In genomic region chr7:76332073-76332472, GRCh38 we compare ENCODE assay signal across 21 cellular contexts. TPM values are rescaled to one million over a fixed set of nuclear protein-coding genes. Genes with fewer than 3 reads are reported as not detected.
DNase-seq lines count a peak whose midpoint lies in the region; ATAC-seq and TF ChIP-seq lines count a peak whose summit lies in the region.
"Had no signal": no experiment of that assay in that cellular context is flagged by ENCODE, and none has a peak within 500 bp of the region (broad histone marks: within the 10 kb centered on the region; RNA-seq: fewer than 3 reads in every experiment).

No MANE protein-coding gene starts in this region.

- H3K27me3 ChIP-seq in heart right ventricle, result no peaks in the 10 kb centered on the region
- H3K27me3 ChIP-seq in right atrium auricular region, result no peaks in the 10 kb centered on the region
- no peaks in the 10 kb centered on the region for H3K27me3 ChIP-seq in subcutaneous abdominal adipose tissue (ENCODE audit: control insufficient read depth in 5 of 5, insufficient read depth in 4 of 5, low read length in 5 of 5)
- H3K27me3 ChIP-seq in esophagus muscularis mucosa, result no peaks in the 10 kb centered on the region
- no peaks in the 10 kb centered on the region for H3K27me3 ChIP-seq in CD8-positive, alpha-beta memory T cell (ENCODE audit: insufficient read depth, low read length, poor library complexity, severe bottlenecking)
- H3K27me3 ChIP-seq in colonic mucosa, result no peaks in the 10 kb centered on the region
- H3K27me3 ChIP-seq: neural progenitor cell, stomach had no signal

- DNase-seq in heart right ventricle, result no peak
- no peak for DNase-seq in right atrium auricular region (ENCODE audit: low spot score)
- DNase-seq in HFFc6, result no peak
- DNase-seq in kidney tubule cell (ENCODE audit: low spot score), result peak; percentile 39
- DNase-seq in esophagus muscularis mucosa (ENCODE audit: extremely low spot score), result no peak
- no peak for DNase-seq in CD8-positive, alpha-beta memory T cell
- no peak for DNase-seq in colonic mucosa
- DNase-seq: activated naive CD4-positive, alpha-beta T cell treated with Interleukin-2 at 50 U/mL for 16 hours; amygdala; central memory CD4-positive, alpha-beta T cell; HCEC 1CT; midbrain; NCI-H1048; NCI-H2107; NCI-H524 treated with DMSO at 0.1 percent for 48 hours; SIG-M5; stomach had no signal

- POLR2A ChIA-PET in CD8-positive, alpha-beta memory T cell (lab: Charles Lee), result no interaction called here

- no peak for TF ChIP-seq POLR2A in esophagus muscularis mucosa (IDR thresholded peaks at IDR 0.05; ENCODE audit: low read depth)

- WGBS in heart right ventricle, 2 donors, result 62 to 66% methylated on average over 9 of the region's 9 CpGs
- WGBS in esophagus muscularis mucosa, result 76% methylated on average over 9 of the region's 9 CpGs

- 0 out of 2 replicates have a peak overlapping the region, but pooled peaks have one; percentile 13 for H3K27ac Mint-ChIP-seq in HFFc6
- H3K27ac Mint-ChIP-seq in CD8-positive, alpha-beta memory T cell, result peak overlapping the region in 3 of 8 donors; percentile 46 to 63 (median 48)
- H3K27ac Mint-ChIP-seq: neural progenitor cell, type B pancreatic cell had no signal

- H3K27me3 Mint-ChIP-seq in HFFc6 (ENCODE audit: insufficient read depth), result peaks cover 3% of the 10 kb centered on the region
- no peaks in the 10 kb centered on the region for H3K27me3 Mint-ChIP-seq in CD8-positive, alpha-beta memory T cell
- H3K27me3 Mint-ChIP-seq: type B pancreatic cell had no signal

- intact Hi-C loops in heart right ventricle (cut with DNase I), result no loop called here
- intact Hi-C loops in esophagus muscularis mucosa (cut with DNase I), result no loop called here
- intact Hi-C loops in colonic mucosa (cut with DNase I), result no loop called here

- peaks cover 49% of the 10 kb centered on the region for H3K36me3 Mint-ChIP-seq in HFFc6 (ENCODE audit: low read depth)
- peaks cover 0 to 60% (median 12%) of the 10 kb centered on the region in 3 donors for H3K36me3 Mint-ChIP-seq in CD8-positive, alpha-beta memory T cell

- H3K4me3 ChIP-seq in heart right ventricle, result no peak overlapping the region
- H3K4me3 ChIP-seq in right atrium auricular region, result no peak overlapping the region
- H3K4me3 ChIP-seq in subcutaneous abdominal adipose tissue (ENCODE audit: low read depth in 1 of 5, low read length in 5 of 5), result no peak overlapping the region
- no peak overlapping the region for H3K4me3 ChIP-seq in esophagus muscularis mucosa
- H3K4me3 ChIP-seq in CD8-positive, alpha-beta memory T cell (ENCODE audit: low read length), result no peak overlapping the region
- no peak overlapping the region for H3K4me3 ChIP-seq in colonic mucosa
- H3K4me3 ChIP-seq: neural progenitor cell, stomach had no signal

- no peak for TF ChIP-seq CTCF in heart right ventricle (IDR thresholded peaks at IDR 0.05)
- TF ChIP-seq CTCF in right atrium auricular region (IDR thresholded peaks at IDR 0.05), result no peak
- no peak for TF ChIP-seq CTCF in HFFc6 (IDR thresholded peaks at IDR 0.05)
- no peak for TF ChIP-seq CTCF in esophagus muscularis mucosa (IDR thresholded peaks at IDR 0.05)
- TF ChIP-seq CTCF in colonic mucosa (IDR thresholded peaks at IDR 0.05), result no peak

- H3K9me3 Mint-ChIP-seq in HFFc6, result no peaks in the 10 kb centered on the region
- no peaks in the 10 kb centered on the region for H3K9me3 Mint-ChIP-seq in CD8-positive, alpha-beta memory T cell
- H3K9me3 Mint-ChIP-seq: neural progenitor cell, type B pancreatic cell had no signal

- no peaks in the 10 kb centered on the region for H3K9me3 ChIP-seq in heart right ventricle
- no peaks in the 10 kb centered on the region for H3K9me3 ChIP-seq in right atrium auricular region
- H3K9me3 ChIP-seq in subcutaneous abdominal adipose tissue (ENCODE audit: control insufficient read depth in 5 of 5, low read length in 5 of 5), result no peaks in the 10 kb centered on the region
- no peaks in the 10 kb centered on the region for H3K9me3 ChIP-seq in esophagus muscularis mucosa
- H3K9me3 ChIP-seq in CD8-positive, alpha-beta memory T cell (ENCODE audit: low read length), result no peaks in the 10 kb centered on the region
- no peaks in the 10 kb centered on the region for H3K9me3 ChIP-seq in colonic mucosa
- H3K9me3 ChIP-seq: stomach had no signal

- ATAC-seq in heart right ventricle, result no peak
- ATAC-seq: left lobe of liver had no signal

- peaks cover 42% of the 10 kb centered on the region for H3K4me1 Mint-ChIP-seq in HFFc6 (ENCODE audit: low read depth)
- peaks cover 42 to 73% (median 61%) of the 10 kb centered on the region in 3 donors for H3K4me1 Mint-ChIP-seq in CD8-positive, alpha-beta memory T cell
- H3K4me1 Mint-ChIP-seq: neural progenitor cell had no signal

- H3K9ac ChIP-seq in subcutaneous abdominal adipose tissue (ENCODE audit: low read length in 5 of 5) (peak overlapping the region in 2 of 5 donors; percentile 20 to 28), colonic mucosa (ENCODE audit: low read depth in 2 of 2, low read length in 2 of 2) (no peak overlapping the region)
- H3K9ac ChIP-seq: neural progenitor cell had no signal

- H3K36me3 ChIP-seq in heart right ventricle, result peaks cover 0 to 72% (median 14%) of the 10 kb centered on the region in 9 donors
- H3K36me3 ChIP-seq in right atrium auricular region, result peaks cover 29% of the 10 kb centered on the region
- peaks cover 6 to 44% (median 35%) of the 10 kb centered on the region in 5 donors for H3K36me3 ChIP-seq in subcutaneous abdominal adipose tissue (ENCODE audit: control insufficient read depth in 5 of 5, insufficient read depth in 5 of 5, low read length in 5 of 5)
- peaks cover 15 to 33% (median 24%) of the 10 kb centered on the region in 4 donors for H3K36me3 ChIP-seq in esophagus muscularis mucosa
- H3K36me3 ChIP-seq in CD8-positive, alpha-beta memory T cell (ENCODE audit: insufficient read depth, low read length), result peaks cover 24% of the 10 kb centered on the region
- no peaks in the 10 kb centered on the region for H3K36me3 ChIP-seq in colonic mucosa
- H3K36me3 ChIP-seq: neural progenitor cell had no signal

- H3K4me1 ChIP-seq in heart right ventricle, result peaks cover 3 to 98% (median 85%) of the 10 kb centered on the region in 9 donors
- peaks cover 0 to 89% of the 10 kb centered on the region in 2 donors for H3K4me1 ChIP-seq in right atrium auricular region
- H3K4me1 ChIP-seq in subcutaneous abdominal adipose tissue (ENCODE audit: control insufficient read depth in 5 of 5, insufficient read depth in 5 of 5, low read length in 5 of 5), result peaks cover 16 to 84% (median 70%) of the 10 kb centered on the region in 5 donors
- H3K4me1 ChIP-seq in esophagus muscularis mucosa, result peaks cover 50 to 80% (median 71%) of the 10 kb centered on the region in 4 donors
- no peaks in the 10 kb centered on the region for H3K4me1 ChIP-seq in CD8-positive, alpha-beta memory T cell (ENCODE audit: insufficient read depth, low read length)
- peaks cover 7% of the 10 kb centered on the region for H3K4me1 ChIP-seq in colonic mucosa
- H3K4me1 ChIP-seq: neural progenitor cell had no signal

- TF ChIP-seq EP300 in esophagus muscularis mucosa (IDR thresholded peaks at IDR 0.05), result no peak

- CTCF ChIA-PET in CD8-positive, alpha-beta memory T cell (lab: Charles Lee), result interaction anchor here (0.6 kb wide), 1 partner anchor 21 kb away, joined by 4 read pairs; no protein-coding TSS in a partner anchor

- H3K4me3 Mint-ChIP-seq in HFFc6, result no peak overlapping the region
- H3K4me3 Mint-ChIP-seq in CD8-positive, alpha-beta memory T cell, result no peak overlapping the region
- H3K4me3 Mint-ChIP-seq: neural progenitor cell, type B pancreatic cell had no signal

- H3K27ac ChIP-seq in heart right ventricle (peak overlapping the region in 6 of 10 donors; percentile 72 to 84 (median 78)), right atrium auricular region (peak overlapping the region in 1 of 2 donors; percentile 85), subcutaneous abdominal adipose tissue (ENCODE audit: low read depth, low read length) (peak overlapping the region; percentile 45), esophagus muscularis mucosa (replicated peaks in 1 of 4) (no peak overlapping the region), colonic mucosa (no peak overlapping the region)
- no peak overlapping the region for H3K27ac ChIP-seq in CD8-positive, alpha-beta memory T cell (ENCODE audit: low read depth, low read length)
- H3K27ac ChIP-seq: neural progenitor cell had no signal

RNA-seq across cellular contexts. Expression of gene YWHAG, which starts 26.7 kb away (rescaled TPM):
- total RNA-seq in heart right ventricle, result 100 to 1,000 TPM; 193 to 262 (median 207) TPM
- 10 to 100 TPM; 63.7 to 88.0 TPM for polyA plus RNA-seq in heart right ventricle
- total RNA-seq in right atrium auricular region, result 100 to 1,000 TPM; 132 to 153 TPM
- total RNA-seq in HFFc6 (2021; fragmentation: NEBNext Ultra II Directional; extraction: Animal tissue kit (Norgen Biotek cat#: 25700)), result 100 to 1,000 TPM; 171 to 210 (median 180) TPM
- total RNA-seq in esophagus muscularis mucosa, result 10 to 100 TPM; 55.7 to 91.6 (median 73.7) TPM
- 100 to 1,000 TPM; 149 to 151 TPM for total RNA-seq in CD8-positive, alpha-beta memory T cell
- 2.1 TPM for polyA plus RNA-seq in CD8-positive, alpha-beta memory T cell
- total RNA-seq in colonic mucosa, result 100 to 1,000 TPM; 104 to 121 TPM

RNA-seq across cellular contexts. Expression of gene HSPB1, which starts 29.6 kb away (rescaled TPM):
- 1,000 to 10,000 TPM; 1,266 to 2,631 (median 2,034) TPM for total RNA-seq in heart right ventricle
- 1,000 to 10,000 TPM; 2,522 to 6,886 TPM for polyA plus RNA-seq in heart right ventricle
- total RNA-seq in right atrium auricular region, result 1,000 to 10,000 TPM; 1,006 to 1,433 TPM
- 1,000 to 10,000 TPM; 1,016 to 1,211 (median 1,126) TPM for total RNA-seq in HFFc6 (2021; fragmentation: NEBNext Ultra II Directional; extraction: Animal tissue kit (Norgen Biotek cat#: 25700))
- total RNA-seq in esophagus muscularis mucosa, result 1,000 to 10,000 TPM in 3 of 4 donors, 100 to 1,000 TPM in 1; 927 to 2,513 (median 1,694) TPM
- 10 to 100 TPM; 80.7 to 84.1 TPM for total RNA-seq in CD8-positive, alpha-beta memory T cell
- 74.7 TPM for polyA plus RNA-seq in CD8-positive, alpha-beta memory T cell
- total RNA-seq in colonic mucosa, result 100 to 1,000 TPM; 539 to 844 TPM

Comparison
In these comparisons a context has a peak if more than half of its experiments do, and no peak if none do; other contexts are left out.
1. H3K27ac ChIP-seq: peak in heart right ventricle (6 of 10) and subcutaneous abdominal adipose tissue (single experiment); none in esophagus muscularis mucosa (0 of 4), CD8-positive, alpha-beta memory T cell (single experiment) and colonic mucosa (single experiment).
2. RNA of gene HSPB1, which starts 29.6 kb away (total RNA-seq): 1,266 to 2,631 TPM in heart right ventricle, 927 to 2,513 TPM in esophagus muscularis mucosa, 1,006 to 1,433 TPM in right atrium auricular region, 1,016 to 1,211 TPM in HFFc6 and 539 to 844 TPM in colonic mucosa; 80.7 to 84.1 TPM in CD8-positive, alpha-beta memory T cell; every median in the first group is over 4 times any median in the second.